In the genomic region with DNA sequence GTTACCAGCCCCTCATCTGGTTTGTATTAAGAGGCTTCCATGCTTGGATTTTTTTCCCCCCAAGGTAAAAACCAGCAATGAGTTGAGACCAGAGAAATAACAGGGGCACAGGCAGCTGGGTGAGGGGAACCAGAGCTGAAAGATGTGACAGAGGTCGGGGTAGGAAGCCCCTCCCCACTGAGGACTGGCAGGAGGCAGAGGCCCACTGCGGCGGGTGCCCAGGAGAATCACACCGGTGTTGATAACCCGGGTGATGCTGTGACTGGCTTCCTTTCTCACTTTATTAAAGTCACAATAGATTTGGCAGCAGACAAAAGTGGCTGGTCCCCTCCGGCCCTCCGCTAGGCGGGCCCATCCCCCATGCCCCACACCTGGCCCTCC, we compare ENCODE assay signal across 21 cellular contexts.
DNase-seq lines count a peak whose midpoint lies in the region; ATAC-seq and TF ChIP-seq lines count a peak whose summit lies in the region.
"Had no signal": no experiment of that assay in that cellular context is flagged by ENCODE, and none has a peak within 500 bp of the region (broad histone marks: within the 10 kb centered on the region; RNA-seq: fewer than 3 reads in every experiment).

No MANE protein-coding gene starts in this region.

- intact Hi-C loops in natural killer cell (cut with micrococcal nuclease) (no loop called here), posterior vena cava (cut with DNase I) (no loop called here)

- no peaks in the 10 kb centered on the region for H3K36me3 Mint-ChIP-seq in natural killer cell treated with Interleukin-12 subunit alpha and Interleukin-12 subunit beta and Interleukin-15 and Interleukin-18, amount 100 ng/mL, for 72 hours
- H3K36me3 Mint-ChIP-seq in natural killer cell (no peaks in the 10 kb centered on the region), mesothelial cell of epicardium (no peaks in the 10 kb centered on the region)
- H3K36me3 Mint-ChIP-seq: CD4-positive, CD25-positive, alpha-beta regulatory T cell had no signal

- H3K4me3 Mint-ChIP-seq in natural killer cell treated with Interleukin-12 subunit alpha and Interleukin-12 subunit beta and Interleukin-15 and Interleukin-18, amount 100 ng/mL, for 72 hours: no peak overlapping the region
- H3K4me3 Mint-ChIP-seq in natural killer cell: no peak overlapping the region
- H3K4me3 Mint-ChIP-seq in mesothelial cell of epicardium: no peak overlapping the region
- H3K4me3 Mint-ChIP-seq: CD4-positive, CD25-positive, alpha-beta regulatory T cell had no signal

- no peak overlapping the region for H3K27ac Mint-ChIP-seq in natural killer cell treated with Interleukin-12 subunit alpha and Interleukin-12 subunit beta and Interleukin-15 and Interleukin-18, amount 100 ng/mL, for 72 hours
- H3K27ac Mint-ChIP-seq in natural killer cell: no peak overlapping the region
- peak overlapping the region; percentile 93 for H3K27ac Mint-ChIP-seq in mesothelial cell of epicardium
- H3K27ac Mint-ChIP-seq: CD4-positive, CD25-positive, alpha-beta regulatory T cell had no signal

- no peaks in the 10 kb centered on the region for H3K4me1 Mint-ChIP-seq in natural killer cell treated with Interleukin-12 subunit alpha and Interleukin-12 subunit beta and Interleukin-15 and Interleukin-18, amount 100 ng/mL, for 72 hours (ENCODE audit: low read depth in 2 of 2)
- H3K4me1 Mint-ChIP-seq in natural killer cell: no peaks in the 10 kb centered on the region
- peaks cover 54% of the 10 kb centered on the region for H3K4me1 Mint-ChIP-seq in mesothelial cell of epicardium
- H3K4me1 Mint-ChIP-seq: CD4-positive, CD25-positive, alpha-beta regulatory T cell had no signal

- TF ChIP-seq CTCF in natural killer cell (IDR thresholded peaks at IDR 0.05) (no peak), mesothelial cell of epicardium (IDR thresholded peaks at IDR 0.05; ENCODE audit: unreplicated experiment) (no peak)

- peak; percentile 8 for DNase-seq in natural killer cell treated with Interleukin-12 subunit alpha and Interleukin-12 subunit beta and Interleukin-15 and Interleukin-18, amount 100 ng/mL, for 72 hours (ENCODE audit: low spot score)
- no peak for DNase-seq in natural killer cell
- DNase-seq in mesothelial cell of epicardium (ENCODE audit: low spot score in 2 of 2, unreplicated experiment in 2 of 2): no peak
- peak; percentile 72 for DNase-seq in posterior vena cava (ENCODE audit: low spot score)
- no peak for DNase-seq in pons (ENCODE audit: low spot score)
- no peak for DNase-seq in SIG-M5 (lab: John Stamatoyannopoulos, UW)
- DNase-seq in inferior parietal cortex (ENCODE audit: extremely low spot score): no peak
- DNase-seq: 8988T; ACHN; CD4-positive, CD25-positive, alpha-beta regulatory T cell; MM.1S; NCI-H1417; NCI-H1694 treated with DMSO at 0.1 percent for 48 hours; NCI-H2081; NCI-H226; NCI-H510A; NCI-H69; RPMI8226; SHP77 had no signal

- peaks cover 0 to 2% of the 10 kb centered on the region in 2 donors for H3K27me3 Mint-ChIP-seq in natural killer cell treated with Interleukin-12 subunit alpha and Interleukin-12 subunit beta and Interleukin-15 and Interleukin-18, amount 100 ng/mL, for 72 hours
- no peaks in the 10 kb centered on the region for H3K27me3 Mint-ChIP-seq in natural killer cell (ENCODE audit: low read depth in 2 of 2)
- H3K27me3 Mint-ChIP-seq in mesothelial cell of epicardium (ENCODE audit: low read depth): no peaks in the 10 kb centered on the region
- H3K27me3 Mint-ChIP-seq: CD4-positive, CD25-positive, alpha-beta regulatory T cell had no signal

- H3K9me3 Mint-ChIP-seq in natural killer cell treated with Interleukin-12 subunit alpha and Interleukin-12 subunit beta and Interleukin-15 and Interleukin-18, amount 100 ng/mL, for 72 hours: no peaks in the 10 kb centered on the region
- H3K9me3 Mint-ChIP-seq in natural killer cell (no peaks in the 10 kb centered on the region), mesothelial cell of epicardium (no peaks in the 10 kb centered on the region)
- H3K9me3 Mint-ChIP-seq: CD4-positive, CD25-positive, alpha-beta regulatory T cell had no signal

- ATAC-seq in natural killer cell treated with Interleukin-12 subunit alpha and Interleukin-12 subunit beta and Interleukin-15 and Interleukin-18, amount 100 ng/mL, for 72 hours: peak in 1 of 2 donors; percentile 7
- ATAC-seq in natural killer cell: no peak
- no peak for ATAC-seq in GM18502 (IDR thresholded peaks at IDR 0.05; ENCODE audit: poor library complexity, unreplicated experiment)
- ATAC-seq: HepG2 had no signal

Comparison
In these comparisons a context has a peak if more than half of its experiments do, and no peak if none do; other contexts are left out.
1. DNase-seq: peak in natural killer cell treated with Interleukin-12 subunit alpha and Interleukin-12 subunit beta and Interleukin-15 and Interleukin-18, amount 100 ng/mL, for 72 hours (single experiment) and posterior vena cava (single experiment); none in natural killer cell (single experiment), mesothelial cell of epicardium (0 of 2), pons (single experiment), SIG-M5 (single experiment) and inferior parietal cortex (single experiment).